Comparison of ENCODE assay signal across 19 cellular contexts in genomic region chr2:13180729-13181128, GRCh38.
DNase-seq lines count a peak whose midpoint lies in the region; ATAC-seq and TF ChIP-seq lines count a peak whose summit lies in the region.
"Had no signal": no experiment of that assay in that cellular context is flagged by ENCODE, and none has a peak within 500 bp of the region (broad histone marks: within the 10 kb centered on the region; RNA-seq: fewer than 3 reads in every experiment).

No MANE protein-coding gene starts in this region.

- 85% methylated on average over 1 of the region's 1 CpG; no CpG with 5 or more reads in 1 of the 2 experiments for WGBS in endodermal cell (ENCODE audit: insufficient coverage in 1 of 2, insufficient read length in 1 of 2), 2 experiments
- WGBS in right lobe of liver (ENCODE audit: insufficient coverage, low coverage, low lambda C conversion rate, missing lambda C conversion rate): 88% methylated on average over 1 of the region's 1 CpG

- H3K27me3 ChIP-seq in endodermal cell (ENCODE audit: control insufficient read depth, insufficient read depth, low read length, poor library complexity, severe bottlenecking) (no peaks in the 10 kb centered on the region), right lobe of liver (no peaks in the 10 kb centered on the region)
- H3K27me3 ChIP-seq: BLaER1 treated with 17β-estradiol and CSF1 and Interleukin-3, amounts not matched to agents 10 nM and 100 nM had no signal

- H3K36me3 ChIP-seq in endodermal cell (ENCODE audit: control insufficient read depth, insufficient read depth, low read length): no peaks in the 10 kb centered on the region
- no peaks in the 10 kb centered on the region for H3K36me3 ChIP-seq in right lobe of liver
- H3K36me3 ChIP-seq: BLaER1 treated with 17β-estradiol and CSF1 and Interleukin-3, amounts not matched to agents 10 nM and 100 nM had no signal

- H3K9ac ChIP-seq in endodermal cell (ENCODE audit: extremely low read depth, low read length, poor library complexity, severe bottlenecking): no peak overlapping the region
- H3K9ac ChIP-seq: BLaER1 treated with 17β-estradiol and CSF1 and Interleukin-3, amounts not matched to agents 10 nM and 100 nM had no signal

- H3K9me3 Mint-ChIP-seq in HFFc6: peaks cover 47% of the 10 kb centered on the region
- H3K9me3 Mint-ChIP-seq in endodermal cell: peaks cover 39% of the 10 kb centered on the region
- H3K9me3 Mint-ChIP-seq in glutamatergic neuron (ENCODE audit: unreplicated experiment): no peaks in the 10 kb centered on the region
- no peaks in the 10 kb centered on the region for H3K9me3 Mint-ChIP-seq in type B pancreatic cell
- H3K9me3 Mint-ChIP-seq: CD4-positive, alpha-beta T cell had no signal

- H3K9me3 ChIP-seq in endodermal cell (ENCODE audit: control insufficient read depth, low read length) (peaks cover 75% of the 10 kb centered on the region), right lobe of liver (no peaks in the 10 kb centered on the region)
- H3K9me3 ChIP-seq: Caco-2 had no signal

- H3K4me1 Mint-ChIP-seq in HFFc6 (ENCODE audit: low read depth) (no peaks in the 10 kb centered on the region), endodermal cell (no peaks in the 10 kb centered on the region), glutamatergic neuron (ENCODE audit: low read depth, unreplicated experiment) (peaks cover 6% of the 10 kb centered on the region), type B pancreatic cell (ENCODE audit: unreplicated experiment) (no peaks in the 10 kb centered on the region)
- H3K4me1 Mint-ChIP-seq: B cell had no signal

- intact Hi-C loops in right lobe of liver (cut with DNase I): no loop called here

- H3K4me3 ChIP-seq in endodermal cell (ENCODE audit: low read length) (no peak overlapping the region), right lobe of liver (no peak overlapping the region)
- H3K4me3 ChIP-seq: A549; BLaER1 treated with 17β-estradiol and CSF1 and Interleukin-3, amounts not matched to agents 10 nM and 100 nM had no signal

- DNase-seq in HFFc6 (no peak), endodermal cell (no peak), glutamatergic neuron (no peak), type B pancreatic cell (ENCODE audit: extremely low spot score, unreplicated experiment) (no peak), NCI-H510A (lab: John Stamatoyannopoulos, UW) (no peak), right lobe of liver (no peak)
- DNase-seq: AML-193; Caco-2; Calu3; CD4-positive, alpha-beta T cell; CD8-positive, alpha-beta T cell; DMS79 treated with DMSO at 0.1 percent for 48 hours; GF-D8 had no signal

- no peak for ATAC-seq in GM18520 (IDR thresholded peaks at IDR 0.05; ENCODE audit: unreplicated experiment)
- ATAC-seq in right lobe of liver: no peak
- ATAC-seq: A549; CD8-positive, alpha-beta T cell had no signal

- TF ChIP-seq CTCF in HFFc6 (IDR thresholded peaks at IDR 0.05) (0 out of 2 replicates have a peak, but pooled peaks have one; percentile 13), endodermal cell (conservative IDR thresholded peaks at IDR 0.05) (peak; percentile 31), glutamatergic neuron (IDR thresholded peaks at IDR 0.05; ENCODE audit: partially characterized antibody, unreplicated experiment) (peak; percentile 52), type B pancreatic cell (conservative IDR thresholded peaks at IDR 0.05) (peak; percentile 55), right lobe of liver (IDR thresholded peaks at IDR 0.05) (no peak)

- H3K4me3 Mint-ChIP-seq in HFFc6 (no peak overlapping the region), endodermal cell (no peak overlapping the region), glutamatergic neuron (ENCODE audit: unreplicated experiment) (no peak overlapping the region), type B pancreatic cell (no peak overlapping the region)
- H3K4me3 Mint-ChIP-seq: B cell; CD4-positive, alpha-beta T cell; CD8-positive, alpha-beta T cell had no signal

- no peaks in the 10 kb centered on the region for H3K4me1 ChIP-seq in endodermal cell (ENCODE audit: control insufficient read depth, insufficient read depth, low read length)
- H3K4me1 ChIP-seq in right lobe of liver: no peaks in the 10 kb centered on the region
- H3K4me1 ChIP-seq: A549; BLaER1 treated with 17β-estradiol and CSF1 and Interleukin-3, amounts not matched to agents 10 nM and 100 nM; Caco-2 had no signal

- H3K36me3 Mint-ChIP-seq in HFFc6 (ENCODE audit: low read depth): 0 out of 2 replicates have a peak, but pooled peaks cover 3% of the 10 kb centered on the region
- no peaks in the 10 kb centered on the region for H3K36me3 Mint-ChIP-seq in endodermal cell (ENCODE audit: low read depth)
- H3K36me3 Mint-ChIP-seq in glutamatergic neuron (ENCODE audit: unreplicated experiment): no peaks in the 10 kb centered on the region
- no peaks in the 10 kb centered on the region for H3K36me3 Mint-ChIP-seq in type B pancreatic cell
- H3K36me3 Mint-ChIP-seq: CD8-positive, alpha-beta T cell had no signal

- H3K27ac Mint-ChIP-seq in HFFc6 (no peak overlapping the region), endodermal cell (no peak overlapping the region), glutamatergic neuron (ENCODE audit: unreplicated experiment) (no peak overlapping the region), type B pancreatic cell (no peak overlapping the region)
- H3K27ac Mint-ChIP-seq: B cell; CD4-positive, alpha-beta T cell; CD8-positive, alpha-beta T cell had no signal

- no peak overlapping the region for H3K27ac ChIP-seq in endodermal cell (ENCODE audit: low read depth, low read length)
- H3K27ac ChIP-seq in right lobe of liver: no peak overlapping the region
- H3K27ac ChIP-seq: 22Rv1; A549; BLaER1 treated with 17β-estradiol and CSF1 and Interleukin-3, amounts not matched to agents 10 nM and 100 nM; C4-2B had no signal

- no peak for TF ChIP-seq POLR2A in right lobe of liver (IDR thresholded peaks at IDR 0.05)

- H3K27me3 Mint-ChIP-seq in HFFc6 (ENCODE audit: insufficient read depth) (no peaks in the 10 kb centered on the region), endodermal cell (ENCODE audit: insufficient read depth) (no peaks in the 10 kb centered on the region), glutamatergic neuron (ENCODE audit: unreplicated experiment) (no peaks in the 10 kb centered on the region), type B pancreatic cell (no peaks in the 10 kb centered on the region)
- H3K27me3 Mint-ChIP-seq: B cell had no signal

Comparison
In these comparisons a context has a peak if more than half of its experiments do, and no peak if none do; other contexts are left out.
1. CTCF ChIP-seq: peak in HFFc6 (single experiment), endodermal cell (single experiment), glutamatergic neuron (single experiment) and type B pancreatic cell (single experiment); none in right lobe of liver (0 of 4).